2 cellular contexts compared by ENCODE assay signal in genomic region chr17:1188812-1189211, GRCh38.
A peak's percentile ranks its signal among the peaks of the same experiment; 100 is the strongest.
TF ChIP-seq lines count a peak whose summit lies in the region.

No MANE protein-coding gene starts in this region.

TF ChIP-seq in GM12878, 131 proteins besides CTCF, POLR2A, EP300 and RAD21 (continued from another document):
- TF ChIP-seq E2F8 (IDR thresholded peaks at IDR 0.05; ENCODE audit: low read depth, partially characterized antibody), result no peak
- TF ChIP-seq BHLHE40 (IDR thresholded peaks at IDR 0.05; ENCODE audit: borderline replicate concordance in 1 of 2, low read depth in 2 of 2, low read length in 1 of 2), result peak; percentile 14 to 32; a peak in 1 of 4 replicates
- TF ChIP-seq POU2F2 (IDR thresholded peaks at IDR 0.05; ENCODE audit: borderline replicate concordance, low read depth, low read length), result peak; percentile 40; the same call in 1 of the 3 replicates

TF ChIP-seq in SK-N-SH treated with all-trans-retinoic acid at 6 μM for 48 hours, 23 proteins besides CTCF, POLR2A, EP300 and RAD21 (continued from another document):
- TF ChIP-seq TSHZ2 (CRISPR knock-in tag; IDR thresholded peaks at IDR 0.05) (no peak), ZFP3 (CRISPR knock-in tag; IDR thresholded peaks at IDR 0.05) (no peak), GLIS3 (CRISPR knock-in tag; IDR thresholded peaks at IDR 0.05) (no peak), CREB5 (CRISPR knock-in tag; IDR thresholded peaks at IDR 0.05; ENCODE audit: low read depth) (no peak), ZFP30 (CRISPR knock-in tag; IDR thresholded peaks at IDR 0.05) (no peak)
